Comparison of ENCODE assay signal across 1 cellular context in genomic region chr17:4369557-4370230, GRCh38.
TF ChIP-seq lines count a peak whose summit lies in the region.

No MANE protein-coding gene starts in this region.

TF ChIP-seq in K562, 482 proteins besides CTCF, POLR2A, EP300 and RAD21:
- TF ChIP-seq ZZZ3 (IDR thresholded peaks at IDR 0.05) (no peak), SAP30 (IDR thresholded peaks at IDR 0.05; ENCODE audit: borderline replicate concordance, insufficient read depth, low read depth, low read length, poor library complexity, severe bottlenecking) (no peak), HLTF (IDR thresholded peaks at IDR 0.05) (no peak)
TF ChIP-seq in K562: peak in this region for 0.
